13 cellular contexts compared by ENCODE assay signal in the genomic region with DNA sequence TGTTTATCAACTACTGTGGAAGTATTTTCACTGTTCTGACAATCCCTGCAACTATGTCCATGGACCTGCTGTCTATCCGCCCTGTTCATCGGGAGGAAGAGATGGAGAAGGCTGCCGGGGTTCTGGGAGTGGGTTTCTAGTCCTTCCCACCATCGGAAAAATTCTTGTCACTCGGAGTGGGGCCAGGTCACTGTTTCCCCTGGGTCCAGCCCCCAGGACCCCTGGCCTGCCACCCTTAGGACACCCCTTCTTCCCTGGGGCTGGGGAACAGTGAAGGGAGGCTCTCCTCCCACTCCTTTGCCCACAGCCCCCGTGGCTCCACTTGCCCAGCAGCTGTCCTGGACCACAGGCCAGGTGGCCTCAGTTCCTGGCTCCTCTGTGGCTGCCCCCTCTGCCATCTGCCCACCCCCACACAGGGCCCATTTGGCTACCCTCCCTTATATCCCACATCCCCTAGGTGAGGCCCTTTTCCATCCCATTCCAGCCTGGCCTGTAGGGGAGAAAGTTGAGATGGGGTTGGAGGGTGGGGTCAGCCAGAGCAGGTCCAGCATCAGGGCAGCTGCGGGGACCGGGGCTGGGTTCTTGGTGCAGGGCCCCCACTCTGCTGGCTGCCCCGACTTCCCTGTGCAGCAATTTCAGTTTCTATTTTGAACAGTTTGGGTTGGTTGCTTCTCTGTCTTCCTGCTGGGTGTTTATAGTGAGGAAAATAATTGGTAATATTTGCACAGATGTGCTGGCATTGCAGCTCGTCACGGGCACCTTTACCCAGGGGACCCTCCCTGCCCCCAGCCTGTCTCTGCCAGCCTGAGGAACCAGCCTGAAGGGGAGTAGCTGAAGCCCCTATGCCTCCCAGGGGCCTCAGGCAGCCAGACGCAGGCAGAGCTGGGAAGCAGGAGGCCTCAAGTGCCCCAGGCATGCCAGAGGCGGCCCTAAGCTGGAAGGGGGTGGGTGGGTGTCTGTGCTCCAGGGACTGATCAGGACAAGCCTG. TPM values are rescaled to one million over a fixed set of nuclear protein-coding genes. Genes with fewer than 3 reads are reported as not detected.
DNase-seq lines count a peak whose midpoint lies in the region; ATAC-seq, FAIRE-seq and TF ChIP-seq lines count a peak whose summit lies in the region.
"Had no signal": no experiment of that assay in that cellular context is flagged by ENCODE, and none has a peak within 500 bp of the region (broad histone marks: within the 10 kb centered on the region; RNA-seq: fewer than 3 reads in every experiment).

No MANE protein-coding gene starts in this region.

- no peak overlapping the region for H3K4ac ChIP-seq in H1 (replicated peaks; ENCODE audit: insufficient read length, low read depth, low read length)

- H3K4me1 ChIP-seq in cardiac muscle cell (ENCODE audit: low read depth) (peaks cover 26% of the 10 kb centered on the region), heart right ventricle (peaks cover 5 to 23% (median 13%) of the 10 kb centered on the region in 9 donors), H1 (replicated peaks in 1 of 4; ENCODE audit: control insufficient read depth in 3 of 4, insufficient read depth in 4 of 4, low read length in 3 of 4) (peaks cover 3 to 34% (median 25%) of the 10 kb centered on the region in 4 experiments), right atrium auricular region (peaks cover 0 to 16% of the 10 kb centered on the region in 2 donors)

- H3K18ac ChIP-seq in H1 (ENCODE audit: extremely low read depth, low read length): peak overlapping the region; percentile 56; the same call in 1 of the 2 replicates

- CTCF ChIA-PET in H1 (lab: Charles Lee; ENCODE audit: partially characterized antibody): interaction anchor here (0.5 to 3.8 kb wide), 7 partner anchors 11 to 77 kb away, joined by 3 to 29 read pairs (median 3); no protein-coding TSS in a partner anchor

- H3K4me3 ChIP-seq in cardiac muscle cell (no peak overlapping the region), heart right ventricle (no peak overlapping the region), H1 (ENCODE audit: extremely low read depth in 1 of 4, insufficient read depth in 2 of 4, low read depth in 3 of 4, low read length in 4 of 4) (no peak overlapping the region), right atrium auricular region (no peak overlapping the region)

- H3K27me3 ChIP-seq in cardiac muscle cell (no peaks in the 10 kb centered on the region), heart right ventricle (peaks cover 0 to 17% (median 4%) of the 10 kb centered on the region in 7 donors), H1 (replicated peaks in 1 of 4; ENCODE audit: control insufficient read depth in 3 of 4, extremely low read depth in 1 of 4, insufficient read depth in 3 of 4, low read length in 3 of 4) (no peaks in the 10 kb centered on the region), right atrium auricular region (no peaks in the 10 kb centered on the region)

- DNase-seq in cardiac muscle cell (ENCODE audit: low read depth in 1 of 2, low spot score in 1 of 2): peak in 1 of 2 donors; percentile 35
- DNase-seq in heart right ventricle: no peak
- peak; percentile 95 for DNase-seq in NCI-H2171 treated with DMSO at 0.1 percent for 48 hours (lab: John Stamatoyannopoulos, UW)
- no peak for DNase-seq in H1 (ENCODE audit: low read depth in 1 of 2, low spot score in 2 of 2)
- DNase-seq in stimulated activated naive CD8-positive, alpha-beta T cell treated with anti-CD3 and anti-CD28 coated beads, Interleukin-15, amount 100 ng/mL, for 72 hours: no peak
- no peak for DNase-seq in urothelium cell line (ENCODE audit: low spot score)
- no peak for DNase-seq in erythroblast (lab: John Stamatoyannopoulos, UW)
- no peak for DNase-seq in right atrium auricular region (ENCODE audit: low spot score)
- DNase-seq: NCI-H1930 had no signal

- intact Hi-C loops in heart right ventricle (cut with DNase I): no loop called here

- H2BK120ac ChIP-seq in H1 (replicated peaks; ENCODE audit: low read depth, low read length): no peak overlapping the region

- no peaks in the 10 kb centered on the region for H3K27me3 Mint-ChIP-seq in stimulated activated naive CD8-positive, alpha-beta T cell treated with anti-CD3 and anti-CD28 coated beads, Interleukin-15, amount 100 ng/mL, for 72 hours
- H3K27me3 Mint-ChIP-seq: CD4-positive, alpha-beta T cell had no signal

- TF ChIP-seq RAD21 in H1 (IDR thresholded peaks at IDR 0.05 in 1 of 2, conservative IDR thresholded peaks at IDR 0.05 in 1 of 2; ENCODE audit: low read depth in 2 of 2, low read length in 2 of 2): no peak

- H4K5ac ChIP-seq in H1 (ENCODE audit: insufficient read length, low read depth, low read length): peak overlapping the region; percentile 9

- no peak overlapping the region for H3K9ac ChIP-seq in H1 (replicated peaks in 1 of 4; ENCODE audit: extremely low read depth in 1 of 4, low read depth in 3 of 4, low read length in 3 of 4)

- no peaks in the 10 kb centered on the region for H3K36me3 ChIP-seq in cardiac muscle cell
- no peaks in the 10 kb centered on the region for H3K36me3 ChIP-seq in heart right ventricle
- H3K36me3 ChIP-seq in H1 (ENCODE audit: control insufficient read depth in 2 of 4, insufficient read depth in 4 of 4, low read length in 3 of 4): no peaks in the 10 kb centered on the region
- H3K36me3 ChIP-seq in right atrium auricular region: no peaks in the 10 kb centered on the region

- TF ChIP-seq POLR2A in H1 (IDR thresholded peaks at IDR 0.05; ENCODE audit: control extremely low read depth in 1 of 2, low read depth in 2 of 2, low read length in 2 of 2) (no peak), erythroblast (IDR thresholded peaks at IDR 0.05; ENCODE audit: low read length) (no peak)

- peak overlapping the region; percentile 17 to 19; a peak in 1 of 4 replicates for H3K4me2 ChIP-seq in H1 (ENCODE audit: insufficient read depth in 1 of 2, low read depth in 2 of 2, low read length in 2 of 2)

- no peak overlapping the region for H3K14ac ChIP-seq in H1 (ENCODE audit: insufficient read length)

- peaks cover 2% of the 10 kb centered on the region; the same call in 1 of the 2 replicates for H3K23me2 ChIP-seq in H1 (ENCODE audit: low read depth, low read length)

- H2BK20ac ChIP-seq in H1 (ENCODE audit: low read length): no peak overlapping the region

- H4K8ac ChIP-seq in H1 (ENCODE audit: extremely low read depth, insufficient read depth, low read length): peak overlapping the region; percentile 81

- H2AK5ac ChIP-seq in H1 (ENCODE audit: low read depth, low read length): no peak overlapping the region

- H3K56ac ChIP-seq in H1 (replicated peaks; ENCODE audit: insufficient read length, low read depth, low read length): no peak overlapping the region

- POLR2A ChIA-PET in H1 (lab: Charles Lee; ENCODE audit: partially characterized antibody): interaction anchor here (1.4 kb wide), 1 partner anchor 10 kb away, joined by 3 read pairs; no protein-coding TSS in a partner anchor

- H3K27ac Mint-ChIP-seq in stimulated activated naive CD8-positive, alpha-beta T cell treated with anti-CD3 and anti-CD28 coated beads, Interleukin-15, amount 100 ng/mL, for 72 hours: peak overlapping the region; percentile 54 to 81

- WGBS in heart right ventricle, 2 donors: 55 to 70% methylated on average over 13 of the region's 13 CpGs
- 81% methylated on average over 13 of the region's 13 CpGs; no CpG with 5 or more reads in 1 of the 2 experiments for WGBS in H1 (ENCODE audit: extremely low coverage in 1 of 2, insufficient coverage in 1 of 2, insufficient read length in 1 of 2, insufficient replicate concordance in 2 of 2, low coverage in 1 of 2, low lambda C conversion rate in 2 of 2, missing lambda C conversion rate in 1 of 2), 2 experiments

- no peak overlapping the region for H2BK15ac ChIP-seq in H1 (ENCODE audit: low read length)

- TF ChIP-seq CTCF in cardiac muscle cell (IDR thresholded peaks at IDR 0.05; ENCODE audit: low read depth, low read length) (no peak), heart right ventricle (IDR thresholded peaks at IDR 0.05) (no peak), H1 (IDR thresholded peaks at IDR 0.05; ENCODE audit: control extremely low read depth in 1 of 3, insufficient read depth in 1 of 3, low read depth in 1 of 3, low read length in 3 of 3) (no peak), right atrium auricular region (IDR thresholded peaks at IDR 0.05) (no peak)

- peaks cover 29% of the 10 kb centered on the region for H3K4me1 Mint-ChIP-seq in stimulated activated naive CD8-positive, alpha-beta T cell treated with anti-CD3 and anti-CD28 coated beads, Interleukin-15, amount 100 ng/mL, for 72 hours

- no peaks in the 10 kb centered on the region for H3K79me2 ChIP-seq in H1 (ENCODE audit: control insufficient read depth in 1 of 2, insufficient read depth in 2 of 2, low read length in 2 of 2)

- H3K27ac ChIP-seq in cardiac muscle cell (peak overlapping the region; percentile 73), heart right ventricle (peak overlapping the region in 1 of 10 donors; percentile 51), H1 (ENCODE audit: low read depth, low read length) (no peak overlapping the region), right atrium auricular region (no peak overlapping the region)

- no peak overlapping the region for H2AFZ ChIP-seq in H1 (ENCODE audit: low read length)

- H4K20me1 ChIP-seq in H1 (replicated peaks in 1 of 2; ENCODE audit: control insufficient read depth in 1 of 2, insufficient read depth in 2 of 2, low read length in 2 of 2): no peaks in the 10 kb centered on the region

- H3K23ac ChIP-seq in H1 (ENCODE audit: insufficient read length): no peak overlapping the region

- H2BK5ac ChIP-seq in H1 (ENCODE audit: low read depth, low read length): 0 out of 2 replicates have a peak overlapping the region, but pooled peaks have one; percentile 86

- no peaks in the 10 kb centered on the region for H3K9me3 ChIP-seq in cardiac muscle cell (ENCODE audit: low read depth)
- H3K9me3 ChIP-seq in heart right ventricle: no peaks in the 10 kb centered on the region
- no peaks in the 10 kb centered on the region for H3K9me3 ChIP-seq in H1 (ENCODE audit: insufficient read depth in 2 of 2, low read depth in 1 of 2, low read length in 1 of 2)
- H3K9me3 ChIP-seq in right atrium auricular region: no peaks in the 10 kb centered on the region

- peak overlapping the region; percentile 85 for H4K91ac ChIP-seq in H1 (replicated peaks; ENCODE audit: insufficient read length, low read length)

- H3K79me1 ChIP-seq in H1 (ENCODE audit: low read depth, low read length): no peaks in the 10 kb centered on the region

- H2BK12ac ChIP-seq in H1 (ENCODE audit: low read depth, low read length): peak overlapping the region; percentile 84; the same call in 1 of the 2 replicates

- peak overlapping the region; percentile 69 to 77 for H3K4me3 Mint-ChIP-seq in stimulated activated naive CD8-positive, alpha-beta T cell treated with anti-CD3 and anti-CD28 coated beads, Interleukin-15, amount 100 ng/mL, for 72 hours

- no peak for TF ChIP-seq EP300 in H1 (IDR thresholded peaks at IDR 0.05; ENCODE audit: borderline replicate concordance in 1 of 2, low read depth in 2 of 2, low read length in 2 of 2)

- no peaks in the 10 kb centered on the region for H3K9me3 Mint-ChIP-seq in stimulated activated naive CD8-positive, alpha-beta T cell treated with anti-CD3 and anti-CD28 coated beads, Interleukin-15, amount 100 ng/mL, for 72 hours
- H3K9me3 Mint-ChIP-seq: CD4-positive, alpha-beta T cell had no signal

- no peak for ATAC-seq in heart right ventricle
- ATAC-seq in stimulated activated naive CD8-positive, alpha-beta T cell treated with anti-CD3 and anti-CD28 coated beads, Interleukin-15, amount 100 ng/mL, for 72 hours: no peak

- FAIRE-seq in H1 (lab: Jason Lieb, UNC) (no peak), urothelium cell line (lab: Jason Lieb, UNC) (no peak)

RNA-seq across cellular contexts. Expression of gene SYNDIG1L, which starts 23.5 kb away (rescaled TPM):
- total RNA-seq in cardiac muscle cell: 0.11 and 0.39 TPM in 2 replicates
- 0.52 TPM in 1 of 2 replicates, not detected in the other for polyA plus RNA-seq in cardiac muscle cell
- total RNA-seq in heart right ventricle: under 1 TPM in 5 of 10 donors, not detected in 5; 0.09 to 0.15 (median 0.15) TPM
- polyA plus RNA-seq in heart right ventricle: under 1 TPM in 1 of 2 donors, not detected in 1; 0.03 TPM
- 3.0 and 3.5 TPM in 2 replicates for total RNA-seq in H1 (2021; fragmentation: NEBNext Ultra II Directional; extraction: Animal tissue kit (Norgen Biotek cat#: 25700))
- polyA plus RNA-seq in H1 (2011; rRNA removed): 2.5 and 3.2 TPM in 2 replicates
- polyA plus RNA-seq in H1 (2011; cell fraction: cytosol; rRNA removed): 2.4 TPM
- 2.9 TPM for polyA plus RNA-seq in H1 (2011; cell fraction: nucleus; rRNA removed)
- 1.7 to 3.5 TPM (median 2.9 TPM) in 4 replicates for polyA plus RNA-seq in H1 (2012, experiment 1 of 2)
- 2.8 TPM for polyA plus RNA-seq in H1 (2012, experiment 2 of 2)
- polyA plus RNA-seq in H1 (2013, experiment 1 of 2): 3.0 TPM
- polyA plus RNA-seq in H1 (2013, experiment 2 of 2): 2.5 TPM
- 1.5 and 2.5 TPM in 2 replicates for polyA minus RNA-seq in H1 (2011; rRNA and poly(A)+ RNA removed)
- polyA minus RNA-seq in H1 (2011; cell fraction: cytosol; rRNA and poly(A)+ RNA removed): 1.8 TPM
- 0.90 TPM for polyA minus RNA-seq in H1 (2011; cell fraction: nucleus; rRNA and poly(A)+ RNA removed)
- total RNA-seq in right atrium auricular region: under 1 TPM; 0.12 to 0.22 TPM
- total RNA-seq: CD4-positive, alpha-beta T cell; epithelial cell of proximal tubule; Right ventricle myocardium inferior had no signal

RNA-seq across cellular contexts. Expression of gene VRTN, which starts 54.3 kb away (rescaled TPM):
- total RNA-seq in cardiac muscle cell (0.39 and 2.7 TPM in 2 replicates), heart right ventricle (not detected), right atrium auricular region (not detected)
- polyA plus RNA-seq in cardiac muscle cell (1.3 and 3.0 TPM in 2 replicates), heart right ventricle (not detected), H1 (2011; rRNA removed) (133 and 189 TPM in 2 replicates)
- total RNA-seq in H1 (2021; fragmentation: NEBNext Ultra II Directional; extraction: Animal tissue kit (Norgen Biotek cat#: 25700)): 148 and 154 TPM in 2 replicates
- polyA plus RNA-seq in H1 (2011; cell fraction: cytosol; rRNA removed): 182 TPM
- 122 TPM for polyA plus RNA-seq in H1 (2011; cell fraction: nucleus; rRNA removed)
- 124 to 162 TPM (median 153 TPM) in 4 replicates for polyA plus RNA-seq in H1 (2012, experiment 1 of 2)
- polyA plus RNA-seq in H1 (2012, experiment 2 of 2): 151 TPM
- 89.5 TPM for polyA plus RNA-seq in H1 (2013, experiment 1 of 2)
- polyA plus RNA-seq in H1 (2013, experiment 2 of 2): 85.7 TPM
- polyA minus RNA-seq in H1 (2011; rRNA and poly(A)+ RNA removed): 110 and 121 TPM in 2 replicates
- 106 TPM for polyA minus RNA-seq in H1 (2011; cell fraction: cytosol; rRNA and poly(A)+ RNA removed)
- 60.1 TPM for polyA minus RNA-seq in H1 (2011; cell fraction: nucleus; rRNA and poly(A)+ RNA removed)
- total RNA-seq: aorta; CD4-positive, alpha-beta T cell; epithelial cell of proximal tubule; Right ventricle myocardium inferior had no signal
- polyA plus RNA-seq: aorta had no signal

Comparison
In these comparisons a context has a peak if more than half of its experiments do, and no peak if none do; other contexts are left out.
1. RNA of gene VRTN, which starts 54.3 kb away (total RNA-seq): 148 to 154 TPM in H1; 0.39 to 2.7 TPM in cardiac muscle cell, not detected in heart right ventricle and not detected in right atrium auricular region; every median in the first group is over 10 times any median in the second.